In the genomic region with DNA sequence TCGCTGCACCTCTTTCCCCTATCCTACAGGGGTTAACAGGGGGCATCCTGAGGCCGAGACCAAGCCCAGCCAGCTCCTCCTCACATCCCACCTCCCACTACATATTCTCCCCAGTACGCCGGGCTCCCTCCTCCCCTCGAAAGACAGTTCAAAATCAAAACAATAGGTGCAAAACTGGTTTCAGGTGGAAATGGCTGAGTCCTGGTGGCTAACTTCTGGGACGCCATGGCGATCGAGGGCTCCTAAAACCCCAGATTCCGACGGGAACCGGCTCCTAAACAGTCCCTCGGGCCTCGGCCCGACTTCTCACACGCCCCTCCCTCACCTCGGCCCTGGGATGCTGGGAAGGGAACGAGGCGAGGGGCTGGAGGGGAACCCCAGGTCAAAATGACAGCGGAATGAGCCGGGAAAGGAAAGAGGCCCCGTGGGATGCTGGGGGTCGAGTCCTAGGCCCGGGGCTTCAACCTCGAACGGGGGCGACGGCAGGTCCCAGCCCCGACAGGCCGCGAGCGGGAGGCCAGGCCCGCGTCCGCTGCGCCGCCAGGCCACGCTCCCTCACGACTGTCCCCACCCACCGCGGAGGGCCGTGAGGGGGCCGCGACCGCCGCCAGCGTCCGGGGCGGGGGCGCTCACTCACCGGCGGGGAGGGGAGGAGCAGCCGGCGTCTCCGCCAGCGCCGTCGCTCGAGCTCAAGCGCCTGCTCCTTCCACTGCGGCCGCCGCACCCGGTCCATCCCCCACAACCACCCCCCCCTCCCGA, we compare ENCODE assay signal across 8 cellular contexts. TPM values are rescaled to one million over a fixed set of nuclear protein-coding genes. Genes with fewer than 3 reads are reported as not detected.
DNase-seq lines count a peak whose midpoint lies in the region; ATAC-seq and TF ChIP-seq lines count a peak whose summit lies in the region.

No MANE protein-coding gene starts in this region.

- H3K36me3 ChIP-seq in effector memory CD4-positive, alpha-beta T cell (ENCODE audit: control insufficient read depth, insufficient read depth, low read length): no peaks in the 10 kb centered on the region

- peaks cover 50% of the 10 kb centered on the region for H3K4me1 Mint-ChIP-seq in HFFc6 (ENCODE audit: low read depth)
- H3K4me1 Mint-ChIP-seq in activated CD8-positive, alpha-beta T cell treated with anti-CD3 and anti-CD28 coated beads for 36 hours (ENCODE audit: low read depth): peaks cover 46% of the 10 kb centered on the region

- DNase-seq in NK-92 treated with Interleukin-12 subunit alpha and Interleukin-12 subunit beta, amount 100 ng/mL, for 24 hours (lab: John Stamatoyannopoulos, UW): peak; percentile 73
- no peak for DNase-seq in NK-92 (lab: John Stamatoyannopoulos, UW; ENCODE audit: unreplicated experiment)
- no peak for DNase-seq in HFFc6
- peak; percentile 85 for DNase-seq in NCI-H1105 treated with DMSO at 0.1 percent for 48 hours (lab: John Stamatoyannopoulos, UW)
- DNase-seq in activated CD8-positive, alpha-beta T cell treated with anti-CD3 and anti-CD28 coated beads for 36 hours: peak; percentile 71
- peak in 2 of 3 donors; percentile 3 to 72 for DNase-seq in effector memory CD4-positive, alpha-beta T cell
- peak; percentile 82 for DNase-seq in midbrain (lab: John Stamatoyannopoulos, UW)
- DNase-seq in stimulated activated CD8-positive, alpha-beta memory T cell treated with anti-CD3 and anti-CD28 coated beads, Interleukin-7, amount 100 ng/mL, for 1 hour (ENCODE audit: low read depth in 2 of 2): peak; percentile 47 to 49

- peaks cover 17% of the 10 kb centered on the region for H3K36me3 Mint-ChIP-seq in HFFc6 (ENCODE audit: low read depth)
- peaks cover 15% of the 10 kb centered on the region for H3K36me3 Mint-ChIP-seq in activated CD8-positive, alpha-beta T cell treated with anti-CD3 and anti-CD28 coated beads for 36 hours (ENCODE audit: low read depth)

- H3K27ac ChIP-seq in effector memory CD4-positive, alpha-beta T cell (ENCODE audit: insufficient read depth, low read length, poor library complexity, severe bottlenecking): peak overlapping the region; percentile 81

- peaks cover 4% of the 10 kb centered on the region; the same call in 1 of the 2 replicates for H3K27me3 Mint-ChIP-seq in HFFc6 (ENCODE audit: insufficient read depth)
- no peaks in the 10 kb centered on the region for H3K27me3 Mint-ChIP-seq in activated CD8-positive, alpha-beta T cell treated with anti-CD3 and anti-CD28 coated beads for 36 hours

- peak overlapping the region; percentile 76 for H3K27ac Mint-ChIP-seq in HFFc6
- H3K27ac Mint-ChIP-seq in activated CD8-positive, alpha-beta T cell treated with anti-CD3 and anti-CD28 coated beads for 36 hours: peak overlapping the region; percentile 81

- H3K9me3 ChIP-seq in effector memory CD4-positive, alpha-beta T cell (ENCODE audit: control insufficient read depth, low read length): no peaks in the 10 kb centered on the region

- H3K4me1 ChIP-seq in effector memory CD4-positive, alpha-beta T cell (ENCODE audit: control insufficient read depth, insufficient read depth, low read length, poor library complexity, severe bottlenecking): peaks cover 14% of the 10 kb centered on the region

- POLR2A ChIA-PET in activated CD8-positive, alpha-beta T cell treated with anti-CD3 and anti-CD28 coated beads for 36 hours (lab: Charles Lee): interaction anchor here (0.7 to 1.3 kb wide), 4 partner anchors 10 to 576 kb away, joined by 3 to 7 read pairs (median 4); a partner anchor contains a TSS

- H3K9me3 Mint-ChIP-seq in HFFc6: no peaks in the 10 kb centered on the region; the same call in 1 of the 2 replicates
- no peaks in the 10 kb centered on the region for H3K9me3 Mint-ChIP-seq in activated CD8-positive, alpha-beta T cell treated with anti-CD3 and anti-CD28 coated beads for 36 hours

- CTCF ChIA-PET in activated CD8-positive, alpha-beta T cell treated with anti-CD3 and anti-CD28 coated beads for 36 hours (lab: Charles Lee): interaction anchor here (0.9 to 1.9 kb wide), 4 partner anchors 13 to 265 kb away, joined by 3 to 9 read pairs (median 4); no protein-coding TSS in a partner anchor

- TF ChIP-seq CTCF in HFFc6 (IDR thresholded peaks at IDR 0.05): no peak
- peak; percentile 12 for TF ChIP-seq CTCF in activated CD8-positive, alpha-beta T cell treated with anti-CD3 and anti-CD28 coated beads for 36 hours (IDR thresholded peaks at IDR 0.05)

- intact Hi-C loops in activated CD8-positive, alpha-beta T cell treated with anti-CD3 and anti-CD28 coated beads for 36 hours (cut with micrococcal nuclease): no loop called here

- peak overlapping the region; percentile 94 for H3K4me3 Mint-ChIP-seq in HFFc6
- H3K4me3 Mint-ChIP-seq in activated CD8-positive, alpha-beta T cell treated with anti-CD3 and anti-CD28 coated beads for 36 hours: peak overlapping the region; percentile 82

- ATAC-seq in activated CD8-positive, alpha-beta T cell treated with anti-CD3 and anti-CD28 coated beads for 36 hours: peak; percentile 79

- peak overlapping the region; percentile 79 for H3K4me3 ChIP-seq in effector memory CD4-positive, alpha-beta T cell (ENCODE audit: insufficient read depth, low read depth, low read length, poor library complexity, severe bottlenecking)

- H3K27me3 ChIP-seq in effector memory CD4-positive, alpha-beta T cell (replicated peaks; ENCODE audit: control insufficient read depth, insufficient read depth, low read length, poor library complexity, severe bottlenecking): no peaks in the 10 kb centered on the region

RNA-seq across cellular contexts. Expression of a gene that starts 0.5 kb away (rescaled TPM):
- total RNA-seq in HFFc6 (2021; fragmentation: NEBNext Ultra II Directional; extraction: Animal tissue kit (Norgen Biotek cat#: 25700)): 10 to 100 TPM; 14.3 to 20.8 (median 16.7) TPM
- 10 to 100 TPM; 14.1 to 18.0 TPM for total RNA-seq in activated CD8-positive, alpha-beta T cell treated with anti-CD3 and anti-CD28 coated beads for 36 hours

Comparison
In these comparisons a context has a peak if more than half of its experiments do, and no peak if none do; other contexts are left out.
1. DNase-seq: peak in NK-92 treated with Interleukin-12 subunit alpha and Interleukin-12 subunit beta, amount 100 ng/mL, for 24 hours (single experiment), NCI-H1105 treated with DMSO at 0.1 percent for 48 hours (single experiment), activated CD8-positive, alpha-beta T cell treated with anti-CD3 and anti-CD28 coated beads for 36 hours (single experiment), effector memory CD4-positive, alpha-beta T cell (2 of 3), midbrain (single experiment) and stimulated activated CD8-positive, alpha-beta memory T cell treated with anti-CD3 and anti-CD28 coated beads, Interleukin-7, amount 100 ng/mL, for 1 hour (2 of 2); none in NK-92 (single experiment) and HFFc6 (single experiment).